17 cellular contexts compared by ENCODE assay signal in the genomic region with DNA sequence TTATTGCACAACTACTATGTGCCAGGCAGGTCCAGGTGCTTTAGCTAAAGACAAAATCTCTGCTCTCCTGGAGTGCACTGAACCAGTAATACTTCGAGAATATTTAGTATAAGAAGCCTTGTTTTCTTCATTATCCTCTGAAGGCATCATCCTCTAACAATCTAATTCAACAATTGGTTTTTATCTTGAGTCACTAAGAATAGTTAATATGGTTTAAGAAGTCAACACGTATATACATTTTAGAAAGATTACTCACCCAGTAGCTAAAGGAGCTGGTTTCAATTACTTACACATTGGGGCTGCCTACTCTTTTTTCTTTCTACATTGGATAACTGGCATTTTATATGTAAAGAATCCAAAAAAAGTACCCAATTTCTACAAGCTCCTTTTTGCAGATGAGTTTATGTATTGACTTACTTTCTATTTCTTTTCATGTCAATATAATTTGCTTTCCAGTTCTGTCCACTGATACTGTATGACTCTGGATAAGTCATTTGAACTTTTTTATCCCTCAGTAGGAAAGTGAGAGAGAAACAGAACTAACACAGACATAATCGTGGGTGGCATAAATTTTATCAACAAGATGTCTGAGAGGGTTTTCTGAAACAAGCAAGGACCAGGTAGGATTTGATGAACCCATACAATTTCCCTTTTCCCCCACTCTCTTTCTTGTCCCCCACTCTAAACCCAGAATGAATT.
DNase-seq lines count a peak whose midpoint lies in the region; ATAC-seq and TF ChIP-seq lines count a peak whose summit lies in the region.
"Had no signal": no experiment of that assay in that cellular context is flagged by ENCODE, and none has a peak within 500 bp of the region (broad histone marks: within the 10 kb centered on the region; RNA-seq: fewer than 3 reads in every experiment).

No MANE protein-coding gene starts in this region.

- no peaks in the 10 kb centered on the region for H3K36me3 Mint-ChIP-seq in activated T-helper 17 cell treated with anti-CD3 and anti-CD28 coated beads, Interleukin-2, amount 50 U/mL, for 72 hours (ENCODE audit: low read depth)
- H3K36me3 Mint-ChIP-seq in WTC11 = no peaks in the 10 kb centered on the region
- H3K36me3 Mint-ChIP-seq: activated CD8-positive, alpha-beta memory T cell treated with anti-CD3 and anti-CD28 coated beads, Interleukin-2, amount 10 ng/mL, durations not matched to agents 7 days and 5 days had no signal

- H3K27ac Mint-ChIP-seq in activated T-helper 17 cell treated with anti-CD3 and anti-CD28 coated beads, Interleukin-2, amount 50 U/mL, for 72 hours = peak overlapping the region; percentile 74
- no peak overlapping the region for H3K27ac Mint-ChIP-seq in WTC11
- H3K27ac Mint-ChIP-seq: activated CD8-positive, alpha-beta memory T cell treated with anti-CD3 and anti-CD28 coated beads, Interleukin-2, amount 10 ng/mL, durations not matched to agents 7 days and 5 days had no signal

- no peaks in the 10 kb centered on the region for H3K9me3 Mint-ChIP-seq in activated T-helper 17 cell treated with anti-CD3 and anti-CD28 coated beads, Interleukin-2, amount 50 U/mL, for 72 hours
- H3K9me3 Mint-ChIP-seq in WTC11 = no peaks in the 10 kb centered on the region

- CTCF ChIA-PET in WTC11 (lab: Charles Lee) = interaction anchor here (0.7 to 2.4 kb wide), 4 partner anchors 11 to 219 kb away, joined by 3 to 14 read pairs (median 4); no protein-coding TSS in a partner anchor

- H3K4me1 Mint-ChIP-seq in activated T-helper 17 cell treated with anti-CD3 and anti-CD28 coated beads, Interleukin-2, amount 50 U/mL, for 72 hours = no peaks in the 10 kb centered on the region
- no peaks in the 10 kb centered on the region for H3K4me1 Mint-ChIP-seq in WTC11

- TF ChIP-seq CTCF in AG09319 (IDR thresholded peaks at IDR 0.05; ENCODE audit: low read depth, low read length) (no peak), HFF-Myc (IDR thresholded peaks at IDR 0.05; ENCODE audit: low read depth, low read length, missing control alignments) (no peak), fibroblast of villous mesenchyme (IDR thresholded peaks at IDR 0.05; ENCODE audit: insufficient read depth, low read depth, low read length) (no peak), WTC11 (IDR thresholded peaks at IDR 0.05) (no peak)

- POLR2A ChIA-PET in WTC11 (lab: Charles Lee) = no interaction called here

- H3K4me3 ChIP-seq in HFF-Myc (replicated peaks; ENCODE audit: low read depth, low read length) = no peak overlapping the region
- no peak overlapping the region for H3K4me3 ChIP-seq in fibroblast of villous mesenchyme (ENCODE audit: low read depth, low read length)
- H3K4me3 ChIP-seq: BLaER1 treated with 17β-estradiol and CSF1 and Interleukin-3, amounts not matched to agents 10 nM and 100 nM; hepatocyte; left lung; pancreas had no signal

- ATAC-seq in activated T-helper 17 cell treated with anti-CD3 and anti-CD28 coated beads, Interleukin-2, amount 50 U/mL, for 72 hours (replicated peaks) = peak; percentile 77
- ATAC-seq in GM19452 (IDR thresholded peaks at IDR 0.05; ENCODE audit: unreplicated experiment) = no peak
- no peak for ATAC-seq in WTC11
- no peak for ATAC-seq in HG02870 (IDR thresholded peaks at IDR 0.05; ENCODE audit: unreplicated experiment)
- ATAC-seq: activated CD8-positive, alpha-beta memory T cell treated with anti-CD3 and anti-CD28 coated beads, Interleukin-2, amount 10 ng/mL, durations not matched to agents 7 days and 5 days; HCT116; left lung; pancreas had no signal

- no peaks in the 10 kb centered on the region for H3K27me3 Mint-ChIP-seq in activated T-helper 17 cell treated with anti-CD3 and anti-CD28 coated beads, Interleukin-2, amount 50 U/mL, for 72 hours
- H3K27me3 Mint-ChIP-seq in WTC11 (ENCODE audit: low read depth) = no peaks in the 10 kb centered on the region
- H3K27me3 Mint-ChIP-seq: activated CD8-positive, alpha-beta memory T cell treated with anti-CD3 and anti-CD28 coated beads, Interleukin-2, amount 10 ng/mL, durations not matched to agents 7 days and 5 days had no signal

- H3K4me3 Mint-ChIP-seq in activated T-helper 17 cell treated with anti-CD3 and anti-CD28 coated beads, Interleukin-2, amount 50 U/mL, for 72 hours = peak overlapping the region; percentile 48
- H3K4me3 Mint-ChIP-seq in WTC11 = no peak overlapping the region
- H3K4me3 Mint-ChIP-seq: activated CD8-positive, alpha-beta memory T cell treated with anti-CD3 and anti-CD28 coated beads, Interleukin-2, amount 10 ng/mL, durations not matched to agents 7 days and 5 days had no signal

- DNase-seq in AG09319 (ENCODE audit: extremely low read depth, low read depth) (peak; percentile 3), HFF-Myc (ENCODE audit: extremely low read depth, low read depth) (peak; percentile 36), fibroblast of villous mesenchyme (ENCODE audit: low read depth) (peak; percentile 42), NCI-H524 treated with DMSO at 0.1 percent for 48 hours (lab: John Stamatoyannopoulos, UW) (no peak), WTC11 (ENCODE audit: low spot score) (no peak)
- DNase-seq: activated CD8-positive, alpha-beta memory T cell treated with anti-CD3 and anti-CD28 coated beads, Interleukin-2, amount 10 ng/mL, durations not matched to agents 7 days and 5 days; DND-41; KBM-7; left lung; NCI-H2227 treated with DMSO at 0.1 percent for 48 hours; pancreas had no signal

TF ChIP-seq in WTC11, 78 proteins besides CTCF, POLR2A, EP300 and RAD21 (continues in another document):
- TF ChIP-seq FOXK1 (CRISPR knock-in tag; IDR thresholded peaks at IDR 0.05) (no peak), FOXP1 (CRISPR knock-in tag; IDR thresholded peaks at IDR 0.05; ENCODE audit: borderline replicate concordance) (no peak), NR2C2 (CRISPR knock-in tag; IDR thresholded peaks at IDR 0.05) (no peak), IRF2 (CRISPR knock-in tag; IDR thresholded peaks at IDR 0.05; ENCODE audit: borderline replicate concordance, low read depth) (no peak)
- TF ChIP-seq, protein P1, sequence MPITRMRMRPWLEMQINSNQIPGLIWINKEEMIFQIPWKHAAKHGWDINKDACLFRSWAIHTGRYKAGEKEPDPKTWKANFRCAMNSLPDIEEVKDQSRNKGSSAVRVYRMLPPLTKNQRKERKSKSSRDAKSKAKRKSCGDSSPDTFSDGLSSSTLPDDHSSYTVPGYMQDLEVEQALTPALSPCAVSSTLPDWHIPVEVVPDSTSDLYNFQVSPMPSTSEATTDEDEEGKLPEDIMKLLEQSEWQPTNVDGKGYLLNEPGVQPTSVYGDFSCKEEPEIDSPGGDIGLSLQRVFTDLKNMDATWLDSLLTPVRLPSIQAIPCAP (CRISPR knock-in tag; IDR thresholded peaks at IDR 0.05) = no peak
- TF ChIP-seq, protein P2, sequence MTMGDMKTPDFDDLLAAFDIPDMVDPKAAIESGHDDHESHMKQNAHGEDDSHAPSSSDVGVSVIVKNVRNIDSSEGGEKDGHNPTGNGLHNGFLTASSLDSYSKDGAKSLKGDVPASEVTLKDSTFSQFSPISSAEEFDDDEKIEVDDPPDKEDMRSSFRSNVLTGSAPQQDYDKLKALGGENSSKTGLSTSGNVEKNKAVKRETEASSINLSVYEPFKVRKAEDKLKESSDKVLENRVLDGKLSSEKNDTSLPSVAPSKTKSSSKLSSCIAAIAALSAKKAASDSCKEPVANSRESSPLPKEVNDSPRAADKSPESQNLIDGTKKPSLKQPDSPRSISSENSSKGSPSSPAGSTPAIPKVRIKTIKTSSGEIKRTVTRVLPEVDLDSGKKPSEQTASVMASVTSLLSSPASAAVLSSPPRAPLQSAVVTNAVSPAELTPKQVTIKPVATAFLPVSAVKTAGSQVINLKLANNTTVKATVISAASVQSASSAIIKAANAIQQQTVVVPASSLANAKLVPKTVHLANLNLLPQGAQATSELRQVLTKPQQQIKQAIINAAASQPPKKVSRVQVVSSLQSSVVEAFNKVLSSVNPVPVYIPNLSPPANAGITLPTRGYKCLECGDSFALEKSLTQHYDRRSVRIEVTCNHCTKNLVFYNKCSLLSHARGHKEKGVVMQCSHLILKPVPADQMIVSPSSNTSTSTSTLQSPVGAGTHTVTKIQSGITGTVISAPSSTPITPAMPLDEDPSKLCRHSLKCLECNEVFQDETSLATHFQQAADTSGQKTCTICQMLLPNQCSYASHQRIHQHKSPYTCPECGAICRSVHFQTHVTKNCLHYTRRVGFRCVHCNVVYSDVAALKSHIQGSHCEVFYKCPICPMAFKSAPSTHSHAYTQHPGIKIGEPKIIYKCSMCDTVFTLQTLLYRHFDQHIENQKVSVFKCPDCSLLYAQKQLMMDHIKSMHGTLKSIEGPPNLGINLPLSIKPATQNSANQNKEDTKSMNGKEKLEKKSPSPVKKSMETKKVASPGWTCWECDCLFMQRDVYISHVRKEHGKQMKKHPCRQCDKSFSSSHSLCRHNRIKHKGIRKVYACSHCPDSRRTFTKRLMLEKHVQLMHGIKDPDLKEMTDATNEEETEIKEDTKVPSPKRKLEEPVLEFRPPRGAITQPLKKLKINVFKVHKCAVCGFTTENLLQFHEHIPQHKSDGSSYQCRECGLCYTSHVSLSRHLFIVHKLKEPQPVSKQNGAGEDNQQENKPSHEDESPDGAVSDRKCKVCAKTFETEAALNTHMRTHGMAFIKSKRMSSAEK (CRISPR knock-in tag; IDR thresholded peaks at IDR 0.05; ENCODE audit: borderline replicate concordance) = no peak
- TF ChIP-seq, protein P3, sequence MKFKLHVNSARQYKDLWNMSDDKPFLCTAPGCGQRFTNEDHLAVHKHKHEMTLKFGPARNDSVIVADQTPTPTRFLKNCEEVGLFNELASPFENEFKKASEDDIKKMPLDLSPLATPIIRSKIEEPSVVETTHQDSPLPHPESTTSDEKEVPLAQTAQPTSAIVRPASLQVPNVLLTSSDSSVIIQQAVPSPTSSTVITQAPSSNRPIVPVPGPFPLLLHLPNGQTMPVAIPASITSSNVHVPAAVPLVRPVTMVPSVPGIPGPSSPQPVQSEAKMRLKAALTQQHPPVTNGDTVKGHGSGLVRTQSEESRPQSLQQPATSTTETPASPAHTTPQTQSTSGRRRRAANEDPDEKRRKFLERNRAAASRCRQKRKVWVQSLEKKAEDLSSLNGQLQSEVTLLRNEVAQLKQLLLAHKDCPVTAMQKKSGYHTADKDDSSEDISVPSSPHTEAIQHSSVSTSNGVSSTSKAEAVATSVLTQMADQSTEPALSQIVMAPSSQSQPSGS (CRISPR knock-in tag; IDR thresholded peaks at IDR 0.05; ENCODE audit: borderline replicate concordance, low read depth) = no peak

Comparison
In these comparisons a context has a peak if more than half of its experiments do, and no peak if none do; other contexts are left out.
1. DNase-seq: peak in AG09319 (single experiment), HFF-Myc (single experiment) and fibroblast of villous mesenchyme (single experiment); none in NCI-H524 treated with DMSO at 0.1 percent for 48 hours (single experiment) and WTC11 (single experiment).